2 cellular contexts compared by ENCODE assay signal in the genomic region with DNA sequence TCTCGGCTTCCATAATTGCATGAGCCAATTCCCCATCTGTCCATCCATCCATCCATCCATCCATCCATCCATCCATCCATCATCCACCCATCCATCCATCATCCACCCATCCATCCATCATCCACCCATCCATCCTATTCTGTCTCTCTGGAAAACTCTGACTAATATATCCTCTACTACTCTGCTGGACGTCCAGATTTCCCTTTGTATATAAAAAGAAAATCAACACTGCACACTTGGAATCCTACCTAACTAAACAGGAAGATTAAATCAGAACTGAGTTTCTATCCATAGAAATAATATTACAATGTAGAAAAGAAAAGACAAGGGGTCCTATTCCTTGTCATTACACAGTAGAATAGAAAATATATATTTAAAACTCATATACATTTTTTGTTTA.
TF ChIP-seq lines count a peak whose summit lies in the region.

No MANE protein-coding gene starts in this region.

TF ChIP-seq in HEK293, 187 proteins besides CTCF, POLR2A, EP300 and RAD21 (continued from another document):
- TF ChIP-seq, protein P1, sequence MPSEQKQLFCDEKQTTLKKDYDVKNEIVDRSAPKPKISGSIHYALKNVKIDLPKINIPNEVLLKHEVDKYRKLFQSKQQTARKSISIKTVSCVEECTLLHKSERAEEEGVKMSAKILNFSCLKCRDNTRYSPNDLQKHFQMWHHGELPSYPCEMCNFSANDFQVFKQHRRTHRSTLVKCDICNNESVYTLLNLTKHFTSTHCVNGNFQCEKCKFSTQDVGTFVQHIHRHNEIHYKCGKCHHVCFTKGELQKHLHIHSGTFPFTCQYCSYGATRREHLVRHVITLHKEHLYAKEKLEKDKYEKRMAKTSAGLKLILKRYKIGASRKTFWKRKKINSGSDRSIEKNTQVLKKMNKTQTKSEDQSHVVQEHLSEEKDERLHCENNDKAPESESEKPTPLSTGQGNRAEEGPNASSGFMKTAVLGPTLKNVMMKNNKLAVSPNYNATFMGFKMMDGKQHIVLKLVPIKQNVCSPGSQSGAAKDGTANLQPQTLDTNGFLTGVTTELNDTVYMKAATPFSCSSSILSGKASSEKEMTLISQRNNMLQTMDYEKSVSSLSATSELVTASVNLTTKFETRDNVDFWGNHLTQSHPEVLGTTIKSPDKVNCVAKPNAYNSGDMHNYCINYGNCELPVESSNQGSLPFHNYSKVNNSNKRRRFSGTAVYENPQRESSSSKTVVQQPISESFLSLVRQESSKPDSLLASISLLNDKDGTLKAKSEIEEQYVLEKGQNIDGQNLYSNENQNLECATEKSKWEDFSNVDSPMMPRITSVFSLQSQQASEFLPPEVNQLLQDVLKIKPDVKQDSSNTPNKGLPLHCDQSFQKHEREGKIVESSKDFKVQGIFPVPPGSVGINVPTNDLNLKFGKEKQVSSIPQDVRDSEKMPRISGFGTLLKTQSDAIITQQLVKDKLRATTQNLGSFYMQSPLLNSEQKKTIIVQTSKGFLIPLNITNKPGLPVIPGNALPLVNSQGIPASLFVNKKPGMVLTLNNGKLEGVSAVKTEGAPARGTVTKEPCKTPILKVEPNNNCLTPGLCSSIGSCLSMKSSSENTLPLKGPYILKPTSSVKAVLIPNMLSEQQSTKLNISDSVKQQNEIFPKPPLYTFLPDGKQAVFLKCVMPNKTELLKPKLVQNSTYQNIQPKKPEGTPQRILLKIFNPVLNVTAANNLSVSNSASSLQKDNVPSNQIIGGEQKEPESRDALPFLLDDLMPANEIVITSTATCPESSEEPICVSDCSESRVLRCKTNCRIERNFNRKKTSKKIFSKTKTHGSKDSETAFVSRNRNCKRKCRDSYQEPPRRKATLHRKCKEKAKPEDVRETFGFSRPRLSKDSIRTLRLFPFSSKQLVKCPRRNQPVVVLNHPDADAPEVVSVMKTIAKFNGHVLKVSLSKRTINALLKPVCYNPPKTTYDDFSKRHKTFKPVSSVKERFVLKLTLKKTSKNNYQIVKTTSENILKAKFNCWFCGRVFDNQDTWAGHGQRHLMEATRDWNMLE (tag by site-specific recombination; conservative IDR thresholded peaks at IDR 0.05; ENCODE audit: low read depth): no peak
TF ChIP-seq in HEK293: peak in this region for 1.

TF ChIP-seq in endothelial cell of umbilical vein, 7 proteins besides CTCF, POLR2A, EP300 and RAD21 (continued from another document):
- TF ChIP-seq, protein P2, sequence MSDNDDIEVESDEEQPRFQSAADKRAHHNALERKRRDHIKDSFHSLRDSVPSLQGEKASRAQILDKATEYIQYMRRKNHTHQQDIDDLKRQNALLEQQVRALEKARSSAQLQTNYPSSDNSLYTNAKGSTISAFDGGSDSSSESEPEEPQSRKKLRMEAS (IDR thresholded peaks at IDR 0.05; ENCODE audit: insufficient read depth, insufficient read length): no peak
